In the genomic region with DNA sequence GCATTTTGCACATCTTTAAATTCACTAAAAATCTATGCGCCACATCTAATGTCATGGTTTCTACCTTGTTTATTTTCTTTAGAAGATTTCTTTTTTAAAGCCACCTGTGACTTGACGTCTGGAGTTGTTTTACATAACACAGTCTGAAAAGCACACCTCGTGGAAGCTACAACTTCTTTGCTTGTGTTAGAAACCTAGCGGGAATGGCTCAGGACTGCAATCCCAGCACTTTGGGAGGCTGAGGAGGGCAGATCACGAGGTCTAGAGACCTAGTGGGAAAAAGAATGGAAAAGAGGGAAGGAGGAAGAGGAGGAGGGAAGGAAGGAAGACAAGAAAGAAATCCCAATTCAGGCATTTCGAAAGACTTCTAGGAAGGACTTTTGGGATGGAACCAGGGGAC, we compare ENCODE assay signal across 1 cellular context.
TF ChIP-seq lines count a peak whose summit lies in the region.

No MANE protein-coding gene starts in this region.

TF ChIP-seq in WTC11, 78 proteins besides CTCF, POLR2A, EP300 and RAD21 (continued from another document):
- TF ChIP-seq, protein P1, sequence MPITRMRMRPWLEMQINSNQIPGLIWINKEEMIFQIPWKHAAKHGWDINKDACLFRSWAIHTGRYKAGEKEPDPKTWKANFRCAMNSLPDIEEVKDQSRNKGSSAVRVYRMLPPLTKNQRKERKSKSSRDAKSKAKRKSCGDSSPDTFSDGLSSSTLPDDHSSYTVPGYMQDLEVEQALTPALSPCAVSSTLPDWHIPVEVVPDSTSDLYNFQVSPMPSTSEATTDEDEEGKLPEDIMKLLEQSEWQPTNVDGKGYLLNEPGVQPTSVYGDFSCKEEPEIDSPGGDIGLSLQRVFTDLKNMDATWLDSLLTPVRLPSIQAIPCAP (CRISPR knock-in tag; IDR thresholded peaks at IDR 0.05) = no peak
- no peak for TF ChIP-seq HMGA2 (CRISPR knock-in tag; IDR thresholded peaks at IDR 0.05)
- TF ChIP-seq, protein P2, sequence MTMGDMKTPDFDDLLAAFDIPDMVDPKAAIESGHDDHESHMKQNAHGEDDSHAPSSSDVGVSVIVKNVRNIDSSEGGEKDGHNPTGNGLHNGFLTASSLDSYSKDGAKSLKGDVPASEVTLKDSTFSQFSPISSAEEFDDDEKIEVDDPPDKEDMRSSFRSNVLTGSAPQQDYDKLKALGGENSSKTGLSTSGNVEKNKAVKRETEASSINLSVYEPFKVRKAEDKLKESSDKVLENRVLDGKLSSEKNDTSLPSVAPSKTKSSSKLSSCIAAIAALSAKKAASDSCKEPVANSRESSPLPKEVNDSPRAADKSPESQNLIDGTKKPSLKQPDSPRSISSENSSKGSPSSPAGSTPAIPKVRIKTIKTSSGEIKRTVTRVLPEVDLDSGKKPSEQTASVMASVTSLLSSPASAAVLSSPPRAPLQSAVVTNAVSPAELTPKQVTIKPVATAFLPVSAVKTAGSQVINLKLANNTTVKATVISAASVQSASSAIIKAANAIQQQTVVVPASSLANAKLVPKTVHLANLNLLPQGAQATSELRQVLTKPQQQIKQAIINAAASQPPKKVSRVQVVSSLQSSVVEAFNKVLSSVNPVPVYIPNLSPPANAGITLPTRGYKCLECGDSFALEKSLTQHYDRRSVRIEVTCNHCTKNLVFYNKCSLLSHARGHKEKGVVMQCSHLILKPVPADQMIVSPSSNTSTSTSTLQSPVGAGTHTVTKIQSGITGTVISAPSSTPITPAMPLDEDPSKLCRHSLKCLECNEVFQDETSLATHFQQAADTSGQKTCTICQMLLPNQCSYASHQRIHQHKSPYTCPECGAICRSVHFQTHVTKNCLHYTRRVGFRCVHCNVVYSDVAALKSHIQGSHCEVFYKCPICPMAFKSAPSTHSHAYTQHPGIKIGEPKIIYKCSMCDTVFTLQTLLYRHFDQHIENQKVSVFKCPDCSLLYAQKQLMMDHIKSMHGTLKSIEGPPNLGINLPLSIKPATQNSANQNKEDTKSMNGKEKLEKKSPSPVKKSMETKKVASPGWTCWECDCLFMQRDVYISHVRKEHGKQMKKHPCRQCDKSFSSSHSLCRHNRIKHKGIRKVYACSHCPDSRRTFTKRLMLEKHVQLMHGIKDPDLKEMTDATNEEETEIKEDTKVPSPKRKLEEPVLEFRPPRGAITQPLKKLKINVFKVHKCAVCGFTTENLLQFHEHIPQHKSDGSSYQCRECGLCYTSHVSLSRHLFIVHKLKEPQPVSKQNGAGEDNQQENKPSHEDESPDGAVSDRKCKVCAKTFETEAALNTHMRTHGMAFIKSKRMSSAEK (CRISPR knock-in tag; IDR thresholded peaks at IDR 0.05; ENCODE audit: borderline replicate concordance) = no peak
- TF ChIP-seq, protein P3, sequence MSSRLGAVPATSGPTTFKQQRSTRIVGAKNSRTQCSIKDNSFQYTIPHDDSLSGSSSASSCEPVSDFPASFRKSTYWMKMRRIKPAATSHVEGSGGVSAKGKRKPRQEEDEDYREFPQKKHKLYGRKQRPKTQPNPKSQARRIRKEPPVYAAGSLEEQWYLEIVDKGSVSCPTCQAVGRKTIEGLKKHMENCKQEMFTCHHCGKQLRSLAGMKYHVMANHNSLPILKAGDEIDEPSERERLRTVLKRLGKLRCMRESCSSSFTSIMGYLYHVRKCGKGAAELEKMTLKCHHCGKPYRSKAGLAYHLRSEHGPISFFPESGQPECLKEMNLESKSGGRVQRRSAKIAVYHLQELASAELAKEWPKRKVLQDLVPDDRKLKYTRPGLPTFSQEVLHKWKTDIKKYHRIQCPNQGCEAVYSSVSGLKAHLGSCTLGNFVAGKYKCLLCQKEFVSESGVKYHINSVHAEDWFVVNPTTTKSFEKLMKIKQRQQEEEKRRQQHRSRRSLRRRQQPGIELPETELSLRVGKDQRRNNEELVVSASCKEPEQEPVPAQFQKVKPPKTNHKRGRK (CRISPR knock-in tag; IDR thresholded peaks at IDR 0.05; ENCODE audit: borderline replicate concordance) = no peak
- no peak for TF ChIP-seq JUN (CRISPR knock-in tag; IDR thresholded peaks at IDR 0.05)
